ENCODE assay signal across 10 cellular contexts in the genomic region with DNA sequence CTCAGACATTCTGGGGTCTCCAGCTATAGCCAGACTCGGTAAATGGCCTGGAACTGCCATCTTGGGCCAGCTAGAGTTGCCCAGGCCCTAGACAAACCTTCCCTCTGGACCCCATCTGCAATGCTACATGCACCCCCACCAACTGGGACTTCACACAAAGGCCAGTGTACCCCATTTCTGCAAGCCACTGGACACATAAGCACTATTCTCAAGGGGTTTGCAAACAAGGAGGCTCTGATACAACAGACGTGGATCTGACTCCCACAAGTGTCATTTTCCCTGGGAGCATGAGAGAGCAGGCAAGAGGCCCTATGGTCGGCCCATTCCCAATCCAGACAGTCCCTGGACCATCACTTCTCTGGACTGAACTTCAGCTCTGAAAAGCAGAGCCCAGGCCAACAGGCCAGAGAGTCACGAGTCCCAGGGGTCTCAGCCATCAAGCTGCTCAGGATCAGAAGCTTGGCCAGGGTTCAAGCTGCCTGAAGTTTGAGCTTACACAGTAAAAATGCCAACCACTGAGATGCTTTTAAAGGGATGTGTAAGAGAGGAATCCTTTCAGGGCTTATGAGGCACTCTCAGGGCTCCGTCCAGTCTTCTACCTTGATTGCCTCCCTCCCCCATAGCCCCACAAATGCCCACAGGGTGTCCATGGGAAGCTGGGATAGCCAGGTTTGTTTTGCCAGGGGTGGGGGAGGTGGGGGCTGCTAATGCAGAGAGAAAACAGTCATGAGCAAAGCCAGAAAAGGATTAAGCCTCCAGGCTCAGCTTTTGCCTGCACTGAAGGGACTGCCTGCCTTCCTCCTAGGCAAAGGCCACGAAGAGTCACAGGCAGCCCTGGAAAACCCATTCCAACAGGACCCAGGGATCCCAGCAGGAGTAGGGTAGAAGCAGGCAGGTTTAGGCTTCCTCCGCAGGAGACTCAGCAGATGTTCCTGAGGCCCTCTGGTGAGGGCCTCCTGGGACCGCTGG. TPM values are rescaled to one million over a fixed set of nuclear protein-coding genes. Genes with fewer than 3 reads are reported as not detected.
DNase-seq lines count a peak whose midpoint lies in the region; ATAC-seq and TF ChIP-seq lines count a peak whose summit lies in the region.
"Had no signal": no experiment of that assay in that cellular context is flagged by ENCODE, and none has a peak within 500 bp of the region (broad histone marks: within the 10 kb centered on the region; RNA-seq: fewer than 3 reads in every experiment).

No MANE protein-coding gene starts in this region.

- no peak overlapping the region for H3K23ac ChIP-seq in IMR-90 (ENCODE audit: low read depth, low read length)

- no peak overlapping the region for H2BK120ac ChIP-seq in IMR-90 (ENCODE audit: low read depth, low read length)

- CTCF ChIA-PET in AG04450 (lab: Charles Lee) (interaction anchor here (0.6 to 2.0 kb wide), 4 partner anchors 9 to 47 kb away, joined by 3 to 9 read pairs (median 4); no protein-coding TSS in a partner anchor), IMR-90 (lab: Yijun Ruan, JAX) (no interaction called here)

- H3K4ac ChIP-seq in IMR-90 (ENCODE audit: low read depth, low read length), result no peak overlapping the region

- DNase-seq in AG04450 (ENCODE audit: low read depth, low spot score) (no peak), IMR-90 (no peak), caudate nucleus (lab: John Stamatoyannopoulos, UW) (no peak), NCI-H748 treated with DMSO at 0.1 percent for 48 hours (lab: John Stamatoyannopoulos, UW) (no peak), NCI-H2081 treated with DMSO at 0.1 percent for 48 hours (lab: John Stamatoyannopoulos, UW) (no peak)
- DNase-seq in stimulated activated CD4-positive, alpha-beta T cell treated with anti-CD3 and anti-CD28 coated beads, Interleukin-4, amount 100 ng/mL, for 1 hour, result no peak
- DNase-seq: DMS79, hippocampal formation had no signal

- no peak overlapping the region for H3K18ac ChIP-seq in IMR-90 (ENCODE audit: low read depth, low read length)

- no peaks in the 10 kb centered on the region for H3K9me3 ChIP-seq in AG04450 (ENCODE audit: control insufficient read depth, insufficient read depth, low read length)
- H3K9me3 ChIP-seq in IMR-90 (ENCODE audit: control insufficient read depth, insufficient read depth, low read length), result no peaks in the 10 kb centered on the region

- WGBS in IMR-90 (ENCODE audit: extremely low coverage in 2 of 2, insufficient read length in 1 of 2), 2 experiments, result 87% methylated on average over 3 of the region's 8 CpGs; no CpG with 5 or more reads in 1 of the 2 experiments

- H2BK20ac ChIP-seq in IMR-90 (ENCODE audit: low read depth, low read length), result no peak overlapping the region

- TF ChIP-seq CTCF in AG04450 (IDR thresholded peaks at IDR 0.05; ENCODE audit: low read depth, low read length) (no peak), IMR-90 (conservative IDR thresholded peaks at IDR 0.05; ENCODE audit: low read depth, low read length) (no peak), nephron (IDR thresholded peaks at IDR 0.05; ENCODE audit: unreplicated experiment in 3 of 3) (no peak)

- no peak overlapping the region; the same call in 1 of the 2 replicates for H3K9ac ChIP-seq in IMR-90 (ENCODE audit: low read depth, low read length)

- no peak overlapping the region for H2BK15ac ChIP-seq in IMR-90 (ENCODE audit: low read depth, low read length)

- H4K5ac ChIP-seq in IMR-90 (ENCODE audit: low read depth, low read length), result no peak overlapping the region

- no peaks in the 10 kb centered on the region; the same call in 1 of the 2 replicates for H3K36me3 ChIP-seq in IMR-90 (ENCODE audit: control insufficient read depth, insufficient read depth, low read length)

- intact Hi-C loops in IMR-90 (cut with micrococcal nuclease), result no loop called here

- H4K20me1 ChIP-seq in IMR-90 (ENCODE audit: insufficient read depth, low read length), result peaks cover 99% of the 10 kb centered on the region

- H4K91ac ChIP-seq in IMR-90 (ENCODE audit: insufficient read depth, low read depth, low read length), result no peak overlapping the region

- no peak overlapping the region for H2AFZ ChIP-seq in IMR-90 (replicated peaks; ENCODE audit: low read length, poor library complexity)

- H3K27ac Mint-ChIP-seq in nephron, result peak overlapping the region; percentile 76 to 99 (median 86)

- 0 out of 2 replicates have a peak overlapping the region, but pooled peaks have one; percentile 14 for H2AK5ac ChIP-seq in IMR-90 (ENCODE audit: low read depth, low read length)

- H4K8ac ChIP-seq in IMR-90 (ENCODE audit: low read depth in 2 of 2, low read length in 2 of 2), result no peak overlapping the region

- no peaks in the 10 kb centered on the region for H3K27me3 ChIP-seq in AG04450 (ENCODE audit: control insufficient read depth, insufficient read depth, low read length)
- H3K27me3 ChIP-seq in IMR-90 (ENCODE audit: control insufficient read depth, insufficient read depth, low read length), result no peaks in the 10 kb centered on the region

- no TSS peak for BruUV-seq in IMR-90 (replicated peaks; lab: Mats Ljungman, UMichigan)

- H3K9me1 ChIP-seq in IMR-90 (ENCODE audit: insufficient read depth, low read length), result peaks cover 52% of the 10 kb centered on the region

- no peak overlapping the region; the same call in 1 of the 2 replicates for H3K4me2 ChIP-seq in IMR-90 (ENCODE audit: low read depth, low read length)

- no peaks in the 10 kb centered on the region for H3K9me3 Mint-ChIP-seq in nephron

- no peak for TF ChIP-seq RAD21 in IMR-90 (IDR thresholded peaks at IDR 0.05; ENCODE audit: low read length)

- POLR2A ChIA-PET in AG04450 (lab: Yijun Ruan, JAX), result interaction anchor here (0.6 to 1.7 kb wide), 3 partner anchors 9 to 247 kb away, joined by 3 to 6 read pairs (median 4); a partner anchor contains a TSS
- POLR2A ChIA-PET in IMR-90 (lab: Charles Lee; ENCODE audit: unreplicated experiment), result interaction anchor here (0.6 kb wide), 1 partner anchor 246 kb away, joined by 3 read pairs; no protein-coding TSS in a partner anchor

- in situ Hi-C loops in IMR-90 (cut with MboI; ENCODE audit: low sequenced_read_pairs), result no loop called here

- H3K4me1 ChIP-seq in IMR-90 (ENCODE audit: control insufficient read depth, insufficient read depth, low read length), result peaks cover 67% of the 10 kb centered on the region

- H3K4me3 ChIP-seq in AG04450 (ENCODE audit: low read depth, low read length), result no peak overlapping the region
- no peak overlapping the region for H3K4me3 ChIP-seq in IMR-90 (ENCODE audit: insufficient read depth, low read depth, low read length)

- H2BK5ac ChIP-seq in IMR-90 (ENCODE audit: low read depth, low read length, poor library complexity, severe bottlenecking), result no peak overlapping the region

- no peak overlapping the region for H2AK9ac ChIP-seq in IMR-90 (replicated peaks; ENCODE audit: low read depth, low read length, poor library complexity)

- H3K27ac ChIP-seq in AG04450 (ENCODE audit: low read depth, low read length) (peak overlapping the region; percentile 31), IMR-90 (ENCODE audit: insufficient read depth, low read length) (peak overlapping the region; percentile 11; the same call in 1 of the 2 replicates), caudate nucleus (ENCODE audit: low read depth, low read length) (peak overlapping the region; percentile 49)

- dilution Hi-C loops in IMR-90 (cut with HindIII; ENCODE audit: low sequenced_read_pairs, unreplicated experiment), result no loop called here

- peak overlapping the region in 1 of 3 experiments; percentile 39 for H3K4me3 Mint-ChIP-seq in nephron

- no peak overlapping the region for H3K14ac ChIP-seq in IMR-90 (replicated peaks; ENCODE audit: low read depth, low read length)

- no peak for TF ChIP-seq POLR2A in IMR-90 (IDR thresholded peaks at IDR 0.05; ENCODE audit: low read depth, low read length)

- H3K27me3 Mint-ChIP-seq in nephron (ENCODE audit: low read depth), result no peaks in the 10 kb centered on the region

- no peak overlapping the region for H3K56ac ChIP-seq in IMR-90 (ENCODE audit: extremely low read depth, insufficient read depth, low read length)

- H3K4me1 Mint-ChIP-seq in nephron, result peaks cover 98% of the 10 kb centered on the region

- no peaks in the 10 kb centered on the region for H3K36me3 Mint-ChIP-seq in nephron (ENCODE audit: low read depth)

- ATAC-seq in IMR-90 (ENCODE audit: low read depth), result no peak
- no peak for ATAC-seq in GM21447 (IDR thresholded peaks at IDR 0.05; ENCODE audit: unreplicated experiment)

- peaks cover 30 to 99% of the 10 kb centered on the region in 2 experiments for H3K79me1 ChIP-seq in IMR-90 (ENCODE audit: low read depth in 1 of 2, low read length in 2 of 2)

TF ChIP-seq in IMR-90, 13 proteins besides CTCF, POLR2A, EP300 and RAD21 (continues in another document):
- TF ChIP-seq RFX5 (IDR thresholded peaks at IDR 0.05; ENCODE audit: low read depth, low read length), result no peak
- TF ChIP-seq MXI1 (IDR thresholded peaks at IDR 0.05; ENCODE audit: borderline replicate concordance, low read depth, low read length), result no peak
- no peak for TF ChIP-seq MAFK (IDR thresholded peaks at IDR 0.05; ENCODE audit: low read depth, low read length)
- TF ChIP-seq NFE2L2 (IDR thresholded peaks at IDR 0.05; ENCODE audit: low read depth, low read length), result no peak
- TF ChIP-seq RCOR1 (IDR thresholded peaks at IDR 0.05; ENCODE audit: insufficient replicate concordance, low read length), result no peak
- TF ChIP-seq, protein P1, sequence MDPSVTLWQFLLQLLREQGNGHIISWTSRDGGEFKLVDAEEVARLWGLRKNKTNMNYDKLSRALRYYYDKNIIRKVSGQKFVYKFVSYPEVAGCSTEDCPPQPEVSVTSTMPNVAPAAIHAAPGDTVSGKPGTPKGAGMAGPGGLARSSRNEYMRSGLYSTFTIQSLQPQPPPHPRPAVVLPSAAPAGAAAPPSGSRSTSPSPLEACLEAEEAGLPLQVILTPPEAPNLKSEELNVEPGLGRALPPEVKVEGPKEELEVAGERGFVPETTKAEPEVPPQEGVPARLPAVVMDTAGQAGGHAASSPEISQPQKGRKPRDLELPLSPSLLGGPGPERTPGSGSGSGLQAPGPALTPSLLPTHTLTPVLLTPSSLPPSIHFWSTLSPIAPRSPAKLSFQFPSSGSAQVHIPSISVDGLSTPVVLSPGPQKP (IDR thresholded peaks at IDR 0.05; ENCODE audit: borderline replicate concordance, low read depth, low read length), result no peak
- TF ChIP-seq, protein P2, sequence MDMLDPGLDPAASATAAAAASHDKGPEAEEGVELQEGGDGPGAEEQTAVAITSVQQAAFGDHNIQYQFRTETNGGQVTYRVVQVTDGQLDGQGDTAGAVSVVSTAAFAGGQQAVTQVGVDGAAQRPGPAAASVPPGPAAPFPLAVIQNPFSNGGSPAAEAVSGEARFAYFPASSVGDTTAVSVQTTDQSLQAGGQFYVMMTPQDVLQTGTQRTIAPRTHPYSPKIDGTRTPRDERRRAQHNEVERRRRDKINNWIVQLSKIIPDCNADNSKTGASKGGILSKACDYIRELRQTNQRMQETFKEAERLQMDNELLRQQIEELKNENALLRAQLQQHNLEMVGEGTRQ (IDR thresholded peaks at IDR 0.05; ENCODE audit: low read depth, low read length), result no peak

RNA-seq across cellular contexts. Expression of a gene that starts 31.7 kb away (rescaled TPM):
- 21.3 and 21.5 TPM in 2 replicates for polyA plus RNA-seq in AG04450 (2011; rRNA removed)
- 10.9 and 12.6 TPM in 2 replicates for polyA minus RNA-seq in AG04450 (2011; rRNA and poly(A)+ RNA removed)
- total RNA-seq in IMR-90 (2012; rRNA removed), result 6.5 and 7.5 TPM in 2 replicates
- 21.0 and 28.2 TPM in 2 replicates for polyA plus RNA-seq in IMR-90 (2012; rRNA removed)
- polyA plus RNA-seq in IMR-90 (2012; cell fraction: cytosol; rRNA removed), result 22.6 and 27.0 TPM in 2 replicates
- polyA plus RNA-seq in IMR-90 (2012; cell fraction: nucleus; rRNA removed; ENCODE audit: low replicate concordance), result 13.7 and 19.3 TPM in 2 replicates
